2 cellular contexts compared by ENCODE assay signal in the genomic region with DNA sequence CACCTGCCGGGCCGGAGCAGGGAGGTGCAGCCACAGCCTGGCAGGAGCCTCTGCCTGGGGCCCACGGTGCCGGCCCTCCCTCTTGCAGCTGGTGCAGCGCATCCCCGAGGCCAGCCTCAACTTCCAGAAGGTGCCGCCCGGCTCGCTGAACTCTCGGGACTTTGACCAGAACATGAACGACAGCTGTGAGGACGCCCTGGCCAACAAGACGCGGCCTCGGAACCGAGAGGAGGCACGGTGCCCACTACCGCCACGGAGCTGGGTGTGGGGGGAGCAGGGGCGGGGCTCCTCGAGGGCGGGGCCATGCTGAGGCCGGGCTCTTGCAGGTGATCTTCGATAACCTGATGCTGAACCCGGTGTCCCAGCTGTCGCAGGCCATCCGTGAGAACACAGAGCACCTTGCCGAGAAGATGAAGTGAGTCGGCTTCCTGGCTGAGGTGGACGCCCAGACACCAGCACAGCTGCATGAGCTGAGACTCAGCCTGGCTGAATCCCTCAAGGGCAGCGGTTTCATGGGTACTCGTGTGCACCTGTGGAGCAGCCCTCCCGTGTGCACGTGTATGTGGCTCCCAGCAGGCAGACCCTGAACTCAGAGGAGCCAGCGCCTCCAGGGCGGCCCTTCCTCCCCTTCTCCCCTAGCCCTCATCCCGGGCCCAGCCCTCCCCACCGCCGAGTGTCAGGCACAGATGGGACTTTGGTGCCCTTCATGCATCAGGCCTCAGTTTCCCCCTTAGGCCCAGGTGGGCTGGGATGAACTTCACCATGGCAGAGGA.
A peak's percentile ranks its signal among the peaks of the same experiment; 100 is the strongest.
TF ChIP-seq lines count a peak whose summit lies in the region.

No MANE protein-coding gene starts in this region.

TF ChIP-seq in HepG2, 621 proteins besides CTCF, POLR2A, EP300 and RAD21:
- TF ChIP-seq AGO2 (optimal IDR thresholded peaks at IDR 0.05; ENCODE audit: low read depth, low read length), result peak; percentile 75
- TF ChIP-seq, protein P1, sequence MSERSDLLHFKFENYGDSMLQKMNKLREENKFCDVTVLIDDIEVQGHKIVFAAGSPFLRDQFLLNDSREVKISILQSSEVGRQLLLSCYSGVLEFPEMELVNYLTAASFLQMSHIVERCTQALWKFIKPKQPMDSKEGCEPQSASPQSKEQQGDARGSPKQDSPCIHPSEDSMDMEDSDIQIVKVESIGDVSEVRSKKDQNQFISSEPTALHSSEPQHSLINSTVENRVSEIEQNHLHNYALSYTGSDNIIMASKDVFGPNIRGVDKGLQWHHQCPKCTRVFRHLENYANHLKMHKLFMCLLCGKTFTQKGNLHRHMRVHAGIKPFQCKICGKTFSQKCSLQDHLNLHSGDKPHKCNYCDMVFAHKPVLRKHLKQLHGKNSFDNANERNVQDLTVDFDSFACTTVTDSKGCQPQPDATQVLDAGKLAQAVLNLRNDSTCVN (CRISPR knock-in tag; IDR thresholded peaks at IDR 0.05; ENCODE audit: borderline replicate concordance), result no peak
TF ChIP-seq in HepG2: peak in this region for 1.

TF ChIP-seq in SK-N-SH, 30 proteins besides CTCF, POLR2A, EP300 and RAD21:
- TF ChIP-seq PBX3 (IDR thresholded peaks at IDR 0.05), result no peak
- no peak for TF ChIP-seq NFIC (IDR thresholded peaks at IDR 0.05; ENCODE audit: borderline replicate concordance)
- TF ChIP-seq, protein P2, sequence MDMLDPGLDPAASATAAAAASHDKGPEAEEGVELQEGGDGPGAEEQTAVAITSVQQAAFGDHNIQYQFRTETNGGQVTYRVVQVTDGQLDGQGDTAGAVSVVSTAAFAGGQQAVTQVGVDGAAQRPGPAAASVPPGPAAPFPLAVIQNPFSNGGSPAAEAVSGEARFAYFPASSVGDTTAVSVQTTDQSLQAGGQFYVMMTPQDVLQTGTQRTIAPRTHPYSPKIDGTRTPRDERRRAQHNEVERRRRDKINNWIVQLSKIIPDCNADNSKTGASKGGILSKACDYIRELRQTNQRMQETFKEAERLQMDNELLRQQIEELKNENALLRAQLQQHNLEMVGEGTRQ (IDR thresholded peaks at IDR 0.05; ENCODE audit: borderline replicate concordance, low read depth, low read length), result no peak
- no peak for TF ChIP-seq FOXM1 (IDR thresholded peaks at IDR 0.05; ENCODE audit: low read depth)
- no peak for TF ChIP-seq CHD2 (IDR thresholded peaks at IDR 0.05; ENCODE audit: low read length, partially characterized antibody)
- no peak for TF ChIP-seq EZH2phosphoT487 (IDR thresholded peaks at IDR 0.05; ENCODE audit: borderline replicate concordance, low read depth)
- TF ChIP-seq TAF1 (IDR thresholded peaks at IDR 0.05; ENCODE audit: borderline replicate concordance, low read depth, low read length), result no peak
- TF ChIP-seq, protein P3, sequence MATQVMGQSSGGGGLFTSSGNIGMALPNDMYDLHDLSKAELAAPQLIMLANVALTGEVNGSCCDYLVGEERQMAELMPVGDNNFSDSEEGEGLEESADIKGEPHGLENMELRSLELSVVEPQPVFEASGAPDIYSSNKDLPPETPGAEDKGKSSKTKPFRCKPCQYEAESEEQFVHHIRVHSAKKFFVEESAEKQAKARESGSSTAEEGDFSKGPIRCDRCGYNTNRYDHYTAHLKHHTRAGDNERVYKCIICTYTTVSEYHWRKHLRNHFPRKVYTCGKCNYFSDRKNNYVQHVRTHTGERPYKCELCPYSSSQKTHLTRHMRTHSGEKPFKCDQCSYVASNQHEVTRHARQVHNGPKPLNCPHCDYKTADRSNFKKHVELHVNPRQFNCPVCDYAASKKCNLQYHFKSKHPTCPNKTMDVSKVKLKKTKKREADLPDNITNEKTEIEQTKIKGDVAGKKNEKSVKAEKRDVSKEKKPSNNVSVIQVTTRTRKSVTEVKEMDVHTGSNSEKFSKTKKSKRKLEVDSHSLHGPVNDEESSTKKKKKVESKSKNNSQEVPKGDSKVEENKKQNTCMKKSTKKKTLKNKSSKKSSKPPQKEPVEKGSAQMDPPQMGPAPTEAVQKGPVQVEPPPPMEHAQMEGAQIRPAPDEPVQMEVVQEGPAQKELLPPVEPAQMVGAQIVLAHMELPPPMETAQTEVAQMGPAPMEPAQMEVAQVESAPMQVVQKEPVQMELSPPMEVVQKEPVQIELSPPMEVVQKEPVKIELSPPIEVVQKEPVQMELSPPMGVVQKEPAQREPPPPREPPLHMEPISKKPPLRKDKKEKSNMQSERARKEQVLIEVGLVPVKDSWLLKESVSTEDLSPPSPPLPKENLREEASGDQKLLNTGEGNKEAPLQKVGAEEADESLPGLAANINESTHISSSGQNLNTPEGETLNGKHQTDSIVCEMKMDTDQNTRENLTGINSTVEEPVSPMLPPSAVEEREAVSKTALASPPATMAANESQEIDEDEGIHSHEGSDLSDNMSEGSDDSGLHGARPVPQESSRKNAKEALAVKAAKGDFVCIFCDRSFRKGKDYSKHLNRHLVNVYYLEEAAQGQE (IDR thresholded peaks at IDR 0.05; ENCODE audit: low read depth, low read length), result no peak
- TF ChIP-seq FOSL2 (IDR thresholded peaks at IDR 0.05; ENCODE audit: borderline replicate concordance, low read depth), result no peak
- no peak for TF ChIP-seq MXI1 (IDR thresholded peaks at IDR 0.05; ENCODE audit: low read depth, low read length)
- TF ChIP-seq SIN3A (IDR thresholded peaks at IDR 0.05; ENCODE audit: borderline replicate concordance, low read depth, low read length), result no peak
